In genomic region chr2:98795903-98796676, GRCh38 we compare ENCODE assay signal across 23 cellular contexts.
DNase-seq lines count a peak whose midpoint lies in the region; ATAC-seq, FAIRE-seq and TF ChIP-seq lines count a peak whose summit lies in the region.
"Had no signal": no experiment of that assay in that cellular context is flagged by ENCODE, and none has a peak within 500 bp of the region (broad histone marks: within the 10 kb centered on the region; RNA-seq: fewer than 3 reads in every experiment).

No MANE protein-coding gene starts in this region.

- DNase-seq in G401 (ENCODE audit: low spot score) (peak; percentile 56), NB4 (ENCODE audit: low read depth) (peak; percentile 88), H1 (ENCODE audit: low read depth in 1 of 2, low spot score in 2 of 2) (no peak), neuronal stem cell (ENCODE audit: low spot score) (no peak), NOMO-1 treated with DMSO at 0.1 percent for 48 hours (lab: John Stamatoyannopoulos, UW; ENCODE audit: unreplicated experiment) (no peak), DMS114 treated with DMSO at 0.1 percent for 48 hours (lab: John Stamatoyannopoulos, UW; ENCODE audit: unreplicated experiment) (no peak), PC-3 (no peak)
- DNase-seq: activated B cell treated with CpG ODN at 0.5 μM for 24 hours; activated CD4-positive, alpha-beta memory T cell treated with anti-CD3 and anti-CD28 coated beads for 36 hours; activated gamma-delta T cell treated with Interleukin-2 at 50 U/mL for 16 hours; activated T-cell treated with anti-CD3 and anti-CD28 coated beads for 4 hours; body of pancreas; colonic mucosa; GDM1; heart left ventricle; natural killer cell; NCI-H1092; NCI-H2081; T-helper 17 cell had no signal

- no peaks in the 10 kb centered on the region for H4K20me1 ChIP-seq in H1 (replicated peaks in 1 of 2; ENCODE audit: control insufficient read depth in 1 of 2, insufficient read depth in 2 of 2, low read length in 2 of 2)
- no peaks in the 10 kb centered on the region for H4K20me1 ChIP-seq in PC-3 (ENCODE audit: low read length)

- H3K23ac ChIP-seq in H1 (ENCODE audit: insufficient read length) (no peak overlapping the region), neuronal stem cell (ENCODE audit: low read depth, low read length, poor library complexity) (no peak overlapping the region)

- H4K91ac ChIP-seq in H1 (replicated peaks; ENCODE audit: insufficient read length, low read length) (no peak overlapping the region), neuronal stem cell (ENCODE audit: low read depth, low read length, poor library complexity) (no peak overlapping the region)

- H3K14ac ChIP-seq in H1 (ENCODE audit: insufficient read length) (no peak overlapping the region), neuronal stem cell (ENCODE audit: low read length) (peak overlapping the region; percentile 75)

- 85% methylated on average over 14 of the region's 14 CpGs; no CpG with 5 or more reads in 1 of the 2 experiments for WGBS in H1 (ENCODE audit: extremely low coverage in 1 of 2, insufficient coverage in 1 of 2, insufficient read length in 1 of 2, insufficient replicate concordance in 2 of 2, low coverage in 1 of 2, low lambda C conversion rate in 2 of 2, missing lambda C conversion rate in 1 of 2), 2 experiments
- no CpG with 5 or more reads among the region's 14 CpGs for WGBS in neuronal stem cell (ENCODE audit: extremely low coverage in 2 of 2, insufficient read length in 2 of 2, insufficient replicate concordance in 1 of 2), 2 donors

- TF ChIP-seq POLR2A in NB4 (IDR thresholded peaks at IDR 0.05; ENCODE audit: extremely low read depth, insufficient read length) (no peak), H1 (IDR thresholded peaks at IDR 0.05; ENCODE audit: control extremely low read depth in 1 of 2, low read depth in 2 of 2, low read length in 2 of 2) (no peak)

- in situ Hi-C loops in G401 (cut with HindIII; ENCODE audit: low sequenced_read_pairs): no loop called here

- BruUV-seq in PC-3 (replicated peaks; lab: Mats Ljungman, UMichigan): no TSS peak

- H3K9me3 ChIP-seq in H1 (ENCODE audit: insufficient read depth in 2 of 2, low read depth in 1 of 2, low read length in 1 of 2) (no peaks in the 10 kb centered on the region), neuronal stem cell (replicated peaks in 1 of 2; ENCODE audit: control insufficient read depth in 2 of 2, insufficient read depth in 1 of 2, low read depth in 1 of 2, low read length in 2 of 2) (no peaks in the 10 kb centered on the region), PC-3 (ENCODE audit: low read length) (no peaks in the 10 kb centered on the region)
- H3K9me3 ChIP-seq: body of pancreas, colonic mucosa, heart left ventricle, prostate gland had no signal

- H3K27me3 ChIP-seq in H1 (replicated peaks in 1 of 4; ENCODE audit: control insufficient read depth in 3 of 4, extremely low read depth in 1 of 4, insufficient read depth in 3 of 4, low read length in 3 of 4): no peaks in the 10 kb centered on the region
- H3K27me3 ChIP-seq in neuronal stem cell (ENCODE audit: control insufficient read depth in 3 of 3, insufficient read depth in 3 of 3, low read depth in 1 of 3, low read length in 3 of 3): peaks cover 0 to 2% (median 0%) of the 10 kb centered on the region in 3 experiments
- H3K27me3 ChIP-seq in PC-3 (ENCODE audit: low read length): no peaks in the 10 kb centered on the region
- H3K27me3 ChIP-seq: body of pancreas, colonic mucosa, heart left ventricle had no signal

- H3K4ac ChIP-seq in H1 (replicated peaks; ENCODE audit: insufficient read length, low read depth, low read length) (no peak overlapping the region), neuronal stem cell (ENCODE audit: low read length) (no peak overlapping the region)

- CTCF ChIA-PET in H1 (lab: Charles Lee; ENCODE audit: partially characterized antibody) (interaction anchor here (0.6 to 1.9 kb wide), 6 partner anchors 11 to 270 kb away, joined by 3 to 5 read pairs (median 4); no protein-coding TSS in a partner anchor), PC-3 (lab: Charles Lee) (no interaction called here)

- H3K56ac ChIP-seq in H1 (replicated peaks; ENCODE audit: insufficient read length, low read depth, low read length): no peak overlapping the region

- H3K18ac ChIP-seq in H1 (ENCODE audit: extremely low read depth, low read length) (no peak overlapping the region), neuronal stem cell (ENCODE audit: low read length) (no peak overlapping the region)

- no peak for TF ChIP-seq CTCF in NB4 (IDR thresholded peaks at IDR 0.05; ENCODE audit: low read depth, low read length)
- peak in 1 of 3 experiments; percentile 15; a peak in 1 of 4 replicates for TF ChIP-seq CTCF in H1 (IDR thresholded peaks at IDR 0.05; ENCODE audit: control extremely low read depth in 1 of 3, insufficient read depth in 1 of 3, low read depth in 1 of 3, low read length in 3 of 3)
- no peak for TF ChIP-seq CTCF in PC-3 (conservative IDR thresholded peaks at IDR 0.05; ENCODE audit: low read depth, low read length)

- H2BK15ac ChIP-seq in H1 (ENCODE audit: low read length): no peak overlapping the region
- no peak overlapping the region for H2BK15ac ChIP-seq in neuronal stem cell (ENCODE audit: low read length)

- POLR2A ChIA-PET in H1 (lab: Charles Lee; ENCODE audit: partially characterized antibody): no interaction called here
- POLR2A ChIA-PET in PC-3 (lab: Charles Lee; ENCODE audit: unreplicated experiment): no interaction called here

- no peak for ATAC-seq in GM21529 (IDR thresholded peaks at IDR 0.05; ENCODE audit: unreplicated experiment)
- no peak for ATAC-seq in PC-3
- ATAC-seq: body of pancreas, heart left ventricle, natural killer cell, Panc1, T-helper 17 cell had no signal

- H3K23me2 ChIP-seq in H1 (ENCODE audit: low read depth, low read length): no peaks in the 10 kb centered on the region

- H3K9me2 ChIP-seq in PC-3 (replicated peaks; ENCODE audit: low read length): no peaks in the 10 kb centered on the region

- H4K5ac ChIP-seq in H1 (ENCODE audit: insufficient read length, low read depth, low read length): no peak overlapping the region

- H3K27ac ChIP-seq in H1 (ENCODE audit: low read depth, low read length) (no peak overlapping the region), neuronal stem cell (replicated peaks; ENCODE audit: low read length) (no peak overlapping the region), PC-3 (ENCODE audit: low read length) (no peak overlapping the region)
- H3K27ac ChIP-seq: body of pancreas, colonic mucosa, heart left ventricle, KMS-11, prostate gland had no signal

- H3K36me3 ChIP-seq in H1 (ENCODE audit: control insufficient read depth in 2 of 4, insufficient read depth in 4 of 4, low read length in 3 of 4) (no peaks in the 10 kb centered on the region), neuronal stem cell (replicated peaks in 1 of 2; ENCODE audit: control insufficient read depth in 2 of 2, insufficient read depth in 2 of 2, low read length in 2 of 2) (no peaks in the 10 kb centered on the region), PC-3 (ENCODE audit: low read depth, low read length) (no peaks in the 10 kb centered on the region)
- H3K36me3 ChIP-seq: colonic mucosa, prostate gland had no signal

- H2BK5ac ChIP-seq in H1 (ENCODE audit: low read depth, low read length) (no peak overlapping the region), neuronal stem cell (ENCODE audit: low read length) (no peak overlapping the region)

- H3K79me1 ChIP-seq in H1 (ENCODE audit: low read depth, low read length) (no peaks in the 10 kb centered on the region; the same call in 1 of the 2 replicates), neuronal stem cell (ENCODE audit: low read depth, low read length) (no peaks in the 10 kb centered on the region)

- H3K4me3 ChIP-seq in NB4 (ENCODE audit: low read depth, low read length) (peak overlapping the region; percentile 14), H1 (ENCODE audit: extremely low read depth in 1 of 4, insufficient read depth in 2 of 4, low read depth in 3 of 4, low read length in 4 of 4) (no peak overlapping the region), neuronal stem cell (ENCODE audit: low read length in 2 of 2) (no peak overlapping the region), PC-3 (ENCODE audit: low read length) (no peak overlapping the region)
- H3K4me3 ChIP-seq: body of pancreas, colonic mucosa, heart left ventricle, prostate gland had no signal

- no peak overlapping the region for H2BK12ac ChIP-seq in H1 (ENCODE audit: low read depth, low read length)
- no peak overlapping the region for H2BK12ac ChIP-seq in neuronal stem cell (ENCODE audit: low read length)

- H3K4me1 ChIP-seq in H1 (replicated peaks in 1 of 4; ENCODE audit: control insufficient read depth in 3 of 4, insufficient read depth in 4 of 4, low read length in 3 of 4) (no peaks in the 10 kb centered on the region), neuronal stem cell (ENCODE audit: control insufficient read depth in 2 of 2, insufficient read depth in 1 of 2, low read depth in 1 of 2, low read length in 2 of 2) (peaks cover 0 to 2% of the 10 kb centered on the region in 2 donors), PC-3 (ENCODE audit: insufficient read depth, low read length) (peaks cover 24% of the 10 kb centered on the region)
- H3K4me1 ChIP-seq: colonic mucosa, prostate gland had no signal

- H3K4me2 ChIP-seq in H1 (ENCODE audit: insufficient read depth in 1 of 2, low read depth in 2 of 2, low read length in 2 of 2) (no peak overlapping the region), neuronal stem cell (ENCODE audit: insufficient read depth, low read length, poor library complexity, severe bottlenecking) (no peak overlapping the region), PC-3 (ENCODE audit: low read length) (no peak overlapping the region)
- H3K4me2 ChIP-seq: KMS-11 had no signal

- H2BK20ac ChIP-seq in H1 (ENCODE audit: low read length): no peak overlapping the region

- H2AFZ ChIP-seq in H1 (ENCODE audit: low read length) (0 out of 2 replicates have a peak overlapping the region, but pooled peaks have one; percentile 15), neuronal stem cell (ENCODE audit: low read length) (peak overlapping the region; percentile 49), PC-3 (ENCODE audit: low read length) (no peak overlapping the region)

- FAIRE-seq in H1 (lab: Jason Lieb, UNC): no peak

- H3K9ac ChIP-seq in H1 (replicated peaks in 1 of 4; ENCODE audit: extremely low read depth in 1 of 4, low read depth in 3 of 4, low read length in 3 of 4) (no peak overlapping the region), neuronal stem cell (ENCODE audit: low read depth, low read length, poor library complexity) (no peak overlapping the region), PC-3 (ENCODE audit: low read length) (no peak overlapping the region)
- H3K9ac ChIP-seq: KMS-11 had no signal

- no peaks in the 10 kb centered on the region for H3K79me2 ChIP-seq in H1 (ENCODE audit: control insufficient read depth in 1 of 2, insufficient read depth in 2 of 2, low read length in 2 of 2)
- H3K79me2 ChIP-seq in PC-3 (ENCODE audit: low read length): no peaks in the 10 kb centered on the region

- intact Hi-C loops in PC-3 (cut with micrococcal nuclease): loop anchor here (2.0 kb wide), 1 partner anchor 33 kb away; no protein-coding TSS in a partner anchor

- H3F3A ChIP-seq in PC-3 (ENCODE audit: low read length, unreplicated experiment): no peaks in the 10 kb centered on the region

- no peak for TF ChIP-seq EP300 in H1 (IDR thresholded peaks at IDR 0.05; ENCODE audit: borderline replicate concordance in 1 of 2, low read depth in 2 of 2, low read length in 2 of 2)

- no peak; a peak in 1 of 4 replicates for TF ChIP-seq RAD21 in H1 (IDR thresholded peaks at IDR 0.05 in 1 of 2, conservative IDR thresholded peaks at IDR 0.05 in 1 of 2; ENCODE audit: low read depth in 2 of 2, low read length in 2 of 2)

- H2AK5ac ChIP-seq in H1 (ENCODE audit: low read depth, low read length) (no peak overlapping the region), neuronal stem cell (ENCODE audit: low read depth, low read length) (no peak overlapping the region)

- H2BK120ac ChIP-seq in H1 (replicated peaks; ENCODE audit: low read depth, low read length) (no peak overlapping the region), neuronal stem cell (ENCODE audit: low read depth, low read length) (no peak overlapping the region)

- H4K8ac ChIP-seq in H1 (ENCODE audit: extremely low read depth, insufficient read depth, low read length) (no peak overlapping the region), neuronal stem cell (ENCODE audit: low read depth, low read length) (no peak overlapping the region)

Comparison
In these comparisons a context has a peak if more than half of its experiments do, and no peak if none do; other contexts are left out.
1. DNase-seq: peak in G401 (single experiment) and NB4 (single experiment); none in H1 (0 of 2), neuronal stem cell (single experiment), NOMO-1 treated with DMSO at 0.1 percent for 48 hours (single experiment), DMS114 treated with DMSO at 0.1 percent for 48 hours (single experiment) and PC-3 (single experiment).